In the genomic region with DNA sequence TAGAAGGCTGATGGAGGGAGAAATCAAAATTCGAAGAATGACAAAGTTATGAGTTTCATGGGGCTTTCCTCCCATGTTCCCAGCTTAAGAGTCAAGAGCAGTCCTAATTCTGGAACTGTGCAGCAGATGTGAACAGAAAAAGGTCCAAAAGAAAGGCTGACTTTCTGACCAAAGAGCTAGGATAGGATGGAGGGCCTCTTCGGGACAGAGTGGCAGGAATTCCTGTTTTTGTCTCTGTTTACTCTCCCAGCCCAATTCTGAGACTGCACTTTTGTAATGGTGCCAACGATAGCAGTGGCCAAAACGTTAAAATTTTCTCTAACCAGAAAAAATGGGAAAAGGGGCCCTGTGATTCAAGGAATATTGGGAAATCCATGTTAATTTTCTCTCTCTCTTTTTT, we compare ENCODE assay signal across 25 cellular contexts.
"Had no signal": no experiment of that assay in that cellular context is flagged by ENCODE, and none has a peak within 500 bp of the region (broad histone marks: within the 10 kb centered on the region; RNA-seq: fewer than 3 reads in every experiment).

No MANE protein-coding gene starts in this region.

- H3K4me3 ChIP-seq: neural progenitor cell, ovary, psoas muscle, right lobe of liver, sigmoid colon, stomach, thoracic aorta, thyroid gland, tibial nerve, upper lobe of left lung, vagina had no signal

- ATAC-seq: naive thymus-derived CD4-positive, alpha-beta T cell; natural killer cell; psoas muscle; right lobe of liver; stimulated activated effector memory CD8-positive, alpha-beta T cell treated with anti-CD3 and anti-CD28 coated beads, Interleukin-12 subunit alpha, Interleukin-12 subunit beta, amount 100 ng/mL, for 72 hours; stimulated activated naive B cell treated with anti-CD40 and anti-IgM and Interleukin-4, amounts not matched to agents 10 μg/mL and 1 μg/mL and 100 μg/mL, for 72 hours had no signal

- H3K27me3 ChIP-seq: neural progenitor cell, ovary, right lobe of liver, sigmoid colon, stomach, thyroid gland, tibial nerve, upper lobe of left lung, vagina had no signal

- DNase-seq: naive thymus-derived CD4-positive, alpha-beta T cell; natural killer cell; occipital lobe; ovary; posterior cingulate gyrus; psoas muscle; right lobe of liver; sigmoid colon; small intestine; stimulated activated CD4-positive, alpha-beta T cell treated with anti-CD3 and anti-CD28 coated beads, Interleukin-15, amount 100 ng/mL, for 24 hours; stimulated activated CD4-positive, alpha-beta T cell treated with anti-CD3 and anti-CD28 coated beads, Interleukin-2, amount 100 ng/mL, for 24 hours; stimulated activated CD4-positive, alpha-beta T cell treated with anti-CD3 and anti-CD28 coated beads, Interleukin-2, amount 100 ng/mL, for 48 hours; stimulated activated CD4-positive, alpha-beta T cell treated with anti-CD3 and anti-CD28 coated beads, Interleukin-4, amount 100 ng/mL, for 24 hours; stimulated activated naive B cell treated with anti-CD40 and anti-IgM and Interleukin-4, amounts not matched to agents 10 μg/mL and 1 μg/mL and 100 μg/mL, for 72 hours; stimulated activated naive CD4-positive, alpha-beta T cell treated with Interleukin-2 at 50 U/mL for 16 hours; stomach; thyroid gland; trophoblast cell; upper lobe of left lung had no signal

- H3K4me1 ChIP-seq: neural progenitor cell, parathyroid adenoma, psoas muscle, sigmoid colon, stomach, thyroid gland, tibial nerve, upper lobe of left lung, vagina had no signal

- H3K27ac ChIP-seq: neural progenitor cell, parathyroid adenoma, psoas muscle, right lobe of liver, sigmoid colon, stomach, thoracic aorta, thyroid gland, tibial nerve, upper lobe of left lung, vagina had no signal

- H3K9me3 ChIP-seq: ovary, thyroid gland, upper lobe of left lung, vagina had no signal

- H3K36me3 ChIP-seq: neural progenitor cell, ovary, right lobe of liver, sigmoid colon, stomach, thoracic aorta, thyroid gland, vagina had no signal
